9 cellular contexts compared by ENCODE assay signal in genomic region chr4:103012085-103012484, GRCh38. TPM values are rescaled to one million over a fixed set of nuclear protein-coding genes. Genes with fewer than 3 reads are reported as not detected.
DNase-seq lines count a peak whose midpoint lies in the region; ATAC-seq and TF ChIP-seq lines count a peak whose summit lies in the region.
"Had no signal": no experiment of that assay in that cellular context is flagged by ENCODE, and none has a peak within 500 bp of the region (broad histone marks: within the 10 kb centered on the region; RNA-seq: fewer than 3 reads in every experiment).

No MANE protein-coding gene starts in this region.

- ATAC-seq in GM19397 (IDR thresholded peaks at IDR 0.05; ENCODE audit: unreplicated experiment): no peak
- no peak for ATAC-seq in GM18858 (IDR thresholded peaks at IDR 0.05; ENCODE audit: unreplicated experiment)

- no peaks in the 10 kb centered on the region for H3K27me3 Mint-ChIP-seq in nephron (ENCODE audit: low read depth)
- H3K27me3 Mint-ChIP-seq in activated CD4-positive, alpha-beta memory T cell treated with anti-CD3 and anti-CD28 coated beads for 36 hours: no peaks in the 10 kb centered on the region

- POLR2A ChIA-PET in AG04450 (lab: Yijun Ruan, JAX): no interaction called here
- POLR2A ChIA-PET in activated CD4-positive, alpha-beta memory T cell treated with anti-CD3 and anti-CD28 coated beads for 36 hours (lab: Charles Lee): no interaction called here

- CTCF ChIA-PET in AG04450 (lab: Charles Lee): interaction anchor here (1.2 to 5.0 kb wide), 3 partner anchors 79 to 563 kb away, joined by 3 to 34 read pairs (median 20); no protein-coding TSS in a partner anchor
- CTCF ChIA-PET in activated CD4-positive, alpha-beta memory T cell treated with anti-CD3 and anti-CD28 coated beads for 36 hours (lab: Charles Lee): interaction anchor here (1.0 to 1.1 kb wide), 2 partner anchors 79 to 382 kb away, joined by 3 read pairs; no protein-coding TSS in a partner anchor

- no peak for TF ChIP-seq CTCF in AG04450 (IDR thresholded peaks at IDR 0.05; ENCODE audit: low read depth, low read length)
- TF ChIP-seq CTCF in fibroblast of mammary gland (conservative IDR thresholded peaks at IDR 0.05; ENCODE audit: control insufficient read depth, insufficient read depth, low read depth, low read length): no peak
- no peak for TF ChIP-seq CTCF in nephron (IDR thresholded peaks at IDR 0.05; ENCODE audit: unreplicated experiment in 3 of 3)

- no peak overlapping the region for H3K27ac ChIP-seq in AG04450 (ENCODE audit: low read depth, low read length)

- H3K4me1 Mint-ChIP-seq in nephron: peaks cover 25% of the 10 kb centered on the region
- no peaks in the 10 kb centered on the region for H3K4me1 Mint-ChIP-seq in activated CD4-positive, alpha-beta memory T cell treated with anti-CD3 and anti-CD28 coated beads for 36 hours (ENCODE audit: low read depth)

- peak overlapping the region; percentile 90 to 98 (median 95) for H3K27ac Mint-ChIP-seq in nephron
- no peak overlapping the region for H3K27ac Mint-ChIP-seq in activated CD4-positive, alpha-beta memory T cell treated with anti-CD3 and anti-CD28 coated beads for 36 hours

- DNase-seq in AG04450 (ENCODE audit: low read depth, low spot score) (peak; percentile 62), SK-MEL-5 (ENCODE audit: low read depth, low spot score) (peak; percentile 30), fibroblast of mammary gland (ENCODE audit: low read depth) (peak; percentile 72), H7 (no peak)
- DNase-seq in activated CD4-positive, alpha-beta memory T cell treated with anti-CD3 and anti-CD28 coated beads for 36 hours: no peak
- DNase-seq: anterior cingulate cortex had no signal

- no peak overlapping the region for H3K4me3 Mint-ChIP-seq in nephron
- no peak overlapping the region for H3K4me3 Mint-ChIP-seq in activated CD4-positive, alpha-beta memory T cell treated with anti-CD3 and anti-CD28 coated beads for 36 hours

- intact Hi-C loops in activated CD4-positive, alpha-beta memory T cell treated with anti-CD3 and anti-CD28 coated beads for 36 hours (cut with micrococcal nuclease): no loop called here

- no peaks in the 10 kb centered on the region for H3K36me3 Mint-ChIP-seq in nephron (ENCODE audit: low read depth)
- no peaks in the 10 kb centered on the region for H3K36me3 Mint-ChIP-seq in activated CD4-positive, alpha-beta memory T cell treated with anti-CD3 and anti-CD28 coated beads for 36 hours

- no peaks in the 10 kb centered on the region for H3K36me3 ChIP-seq in H7 (replicated peaks; ENCODE audit: control insufficient read depth, insufficient read depth, low read length)

- H3K4me3 ChIP-seq in AG04450 (ENCODE audit: low read depth, low read length) (no peak overlapping the region), fibroblast of mammary gland (ENCODE audit: control insufficient read depth, low read depth, low read length) (no peak overlapping the region), H7 (ENCODE audit: insufficient read depth, low read depth, low read length) (no peak overlapping the region)

- H3K9me3 ChIP-seq in AG04450 (ENCODE audit: control insufficient read depth, insufficient read depth, low read length): no peaks in the 10 kb centered on the region

- H3K27me3 ChIP-seq in AG04450 (ENCODE audit: control insufficient read depth, insufficient read depth, low read length) (no peaks in the 10 kb centered on the region), H7 (ENCODE audit: control insufficient read depth, insufficient read depth, low read length) (no peaks in the 10 kb centered on the region)

- no peaks in the 10 kb centered on the region for H3K9me3 Mint-ChIP-seq in nephron
- no peaks in the 10 kb centered on the region for H3K9me3 Mint-ChIP-seq in activated CD4-positive, alpha-beta memory T cell treated with anti-CD3 and anti-CD28 coated beads for 36 hours

- in situ Hi-C loops in SK-MEL-5 (cut with HindIII; ENCODE audit: low pct_unique_long_range_greater_than_20kb, low sequenced_read_pairs): no loop called here

RNA-seq across cellular contexts. Expression of gene SLC9B1, which starts 7.4 kb away (rescaled TPM):
- 0.32 and 0.35 TPM in 2 replicates for polyA plus RNA-seq in AG04450 (2011; rRNA removed)
- polyA minus RNA-seq in AG04450 (2011; rRNA and poly(A)+ RNA removed): 0.35 and 0.55 TPM in 2 replicates
- total RNA-seq in SK-MEL-5 (2014; rRNA removed; shearing (Covaris generic)): 1.3 and 3.4 TPM in 2 replicates
- 0.65 and 1.5 TPM in 2 replicates for polyA plus RNA-seq in SK-MEL-5 (2015; cell fraction: cytosol; rRNA removed)
- 0.79 TPM in 1 of 2 replicates, not detected in the other for polyA plus RNA-seq in SK-MEL-5 (2015; cell fraction: nucleus; rRNA removed)
- total RNA-seq in activated CD4-positive, alpha-beta memory T cell treated with anti-CD3 and anti-CD28 coated beads for 36 hours: 1 to 10 TPM; 1.9 to 2.4 TPM
- not detected in 2 replicates for total RNA-seq in H7 (2014; rRNA removed; shearing (Covaris generic))

Comparison
In these comparisons a context has a peak if more than half of its experiments do, and no peak if none do; other contexts are left out.
1. DNase-seq: peak in AG04450 (single experiment), SK-MEL-5 (single experiment) and fibroblast of mammary gland (single experiment); none in activated CD4-positive, alpha-beta memory T cell treated with anti-CD3 and anti-CD28 coated beads for 36 hours (single experiment) and H7 (single experiment).